ENCODE assay signal across 8 cellular contexts in the genomic region with DNA sequence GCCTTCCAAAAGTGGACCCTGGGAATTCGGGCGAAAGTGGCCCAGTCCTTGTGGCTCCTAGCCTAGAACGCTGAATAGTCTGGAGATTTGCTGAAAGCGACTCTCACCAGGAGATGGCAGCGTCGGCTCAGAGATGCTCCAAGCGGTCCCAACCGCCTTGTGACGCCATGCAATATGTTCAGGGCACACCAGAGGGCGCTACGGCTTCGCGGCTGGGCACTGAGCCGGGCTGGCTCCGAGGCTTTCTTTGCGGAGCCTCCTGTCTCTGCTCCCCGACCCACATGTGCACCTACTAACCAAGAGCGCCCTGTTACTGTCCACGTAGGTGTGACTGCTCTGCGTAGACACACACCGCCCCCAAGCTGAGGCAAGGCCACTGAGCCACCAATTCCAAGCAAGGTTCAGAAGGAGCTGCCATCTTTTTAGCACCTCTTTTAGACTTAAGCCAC. TPM values are rescaled to one million over a fixed set of nuclear protein-coding genes. Genes with fewer than 3 reads are reported as not detected.
DNase-seq lines count a peak whose midpoint lies in the region; ATAC-seq, FAIRE-seq and TF ChIP-seq lines count a peak whose summit lies in the region.

No MANE protein-coding gene starts in this region.

- H2AK5ac ChIP-seq in H1 (ENCODE audit: low read depth, low read length) = no peak overlapping the region

- TF ChIP-seq CTCF in HL-60 (IDR thresholded peaks at IDR 0.05; ENCODE audit: insufficient read depth, low read length) (peak; percentile 98), H1 (IDR thresholded peaks at IDR 0.05; ENCODE audit: control extremely low read depth in 1 of 3, insufficient read depth in 1 of 3, low read depth in 1 of 3, low read length in 3 of 3) (peak; percentile 99 to 100 (median 100))

- no peak overlapping the region for H2BK12ac ChIP-seq in H1 (ENCODE audit: low read depth, low read length)

- CTCF ChIA-PET in H1 (lab: Charles Lee; ENCODE audit: partially characterized antibody) = interaction anchor here (0.6 to 10.3 kb wide), 38 partner anchors 8 to 818 kb away, joined by 3 to 234 read pairs (median 4); a partner anchor contains a TSS

- H3K18ac ChIP-seq in H1 (ENCODE audit: extremely low read depth, low read length) = no peak overlapping the region

- no peak overlapping the region for H2BK5ac ChIP-seq in H1 (ENCODE audit: low read depth, low read length)

- H3K79me1 ChIP-seq in H1 (ENCODE audit: low read depth, low read length) = no peaks in the 10 kb centered on the region

- TF ChIP-seq POLR2A in H1 (IDR thresholded peaks at IDR 0.05; ENCODE audit: control extremely low read depth in 1 of 2, low read depth in 2 of 2, low read length in 2 of 2) = no peak

- peak; percentile 100 for TF ChIP-seq RAD21 in H1 (IDR thresholded peaks at IDR 0.05 in 1 of 2, conservative IDR thresholded peaks at IDR 0.05 in 1 of 2; ENCODE audit: low read depth in 2 of 2, low read length in 2 of 2)

- H3K23ac ChIP-seq in H1 (ENCODE audit: insufficient read length) = no peak overlapping the region

- no peak overlapping the region for H3K56ac ChIP-seq in H1 (replicated peaks; ENCODE audit: insufficient read length, low read depth, low read length)

- H3K79me2 ChIP-seq in H1 (ENCODE audit: control insufficient read depth in 1 of 2, insufficient read depth in 2 of 2, low read length in 2 of 2) = no peaks in the 10 kb centered on the region

- H3K4me1 ChIP-seq in H1 (replicated peaks in 1 of 4; ENCODE audit: control insufficient read depth in 3 of 4, insufficient read depth in 4 of 4, low read length in 3 of 4) = peaks cover 0 to 11% (median 7%) of the 10 kb centered on the region in 4 experiments; a peak in 4 of 7 replicates

- H3K4ac ChIP-seq in H1 (replicated peaks; ENCODE audit: insufficient read length, low read depth, low read length) = no peak overlapping the region

- no peak overlapping the region for H3K14ac ChIP-seq in H1 (ENCODE audit: insufficient read length)

- no peak overlapping the region for H3K4me2 ChIP-seq in H1 (ENCODE audit: insufficient read depth in 1 of 2, low read depth in 2 of 2, low read length in 2 of 2)

- H2BK120ac ChIP-seq in H1 (replicated peaks; ENCODE audit: low read depth, low read length) = no peak overlapping the region

- no peak overlapping the region for H3K4me3 ChIP-seq in HL-60 (replicated peaks; ENCODE audit: insufficient read depth, low read length)
- H3K4me3 ChIP-seq in H1 (ENCODE audit: extremely low read depth in 1 of 4, insufficient read depth in 2 of 4, low read depth in 3 of 4, low read length in 4 of 4) = no peak overlapping the region

- no peak overlapping the region; the same call in none of the 2 replicates for H2AFZ ChIP-seq in H1 (ENCODE audit: low read length)

- FAIRE-seq in H1 (lab: Jason Lieb, UNC) = peak; percentile 80

- H3K9ac ChIP-seq in H1 (replicated peaks in 1 of 4; ENCODE audit: extremely low read depth in 1 of 4, low read depth in 3 of 4, low read length in 3 of 4) = no peak overlapping the region

- peak; percentile 83 for DNase-seq in COR-L47 (lab: John Stamatoyannopoulos, UW)
- peak; percentile 54 to 83 for DNase-seq in HL-60 (ENCODE audit: low read depth in 1 of 2, low spot score in 1 of 2)
- DNase-seq in NK-92 (lab: John Stamatoyannopoulos, UW; ENCODE audit: unreplicated experiment) = peak; percentile 16
- peak; percentile 96 for DNase-seq in activated CD8-positive, alpha-beta memory T cell treated with anti-CD3 and anti-CD28 coated beads for 24 hours
- peak; percentile 79 to 98 for DNase-seq in H1 (ENCODE audit: low read depth in 1 of 2, low spot score in 2 of 2)
- peak; percentile 88 for DNase-seq in middle frontal gyrus (ENCODE audit: extremely low spot score, low spot score)
- DNase-seq in stimulated activated CD8-positive, alpha-beta memory T cell treated with anti-CD3 and anti-CD28 coated beads, Interleukin-4, amount 100 ng/mL, for 1 hour (ENCODE audit: low read depth in 2 of 2, low spot score in 1 of 2) = peak; percentile 70 to 74

- peak; percentile 99 for ATAC-seq in GM21360 (IDR thresholded peaks at IDR 0.05; ENCODE audit: unreplicated experiment)

- peak in 1 of 2 experiments; percentile 44; a peak in 1 of 3 replicates for TF ChIP-seq EP300 in H1 (IDR thresholded peaks at IDR 0.05; ENCODE audit: borderline replicate concordance in 1 of 2, low read depth in 2 of 2, low read length in 2 of 2)

- peak overlapping the region; percentile 81 for H4K91ac ChIP-seq in H1 (replicated peaks; ENCODE audit: insufficient read length, low read length)

- H4K5ac ChIP-seq in H1 (ENCODE audit: insufficient read length, low read depth, low read length) = no peak overlapping the region

- no peak overlapping the region; the same call in 1 of the 2 replicates for H2BK20ac ChIP-seq in H1 (ENCODE audit: low read length)

- no peaks in the 10 kb centered on the region for H3K9me3 ChIP-seq in H1 (ENCODE audit: insufficient read depth in 2 of 2, low read depth in 1 of 2, low read length in 1 of 2)

- H3K23me2 ChIP-seq in H1 (ENCODE audit: low read depth, low read length) = no peaks in the 10 kb centered on the region

- no peak overlapping the region for H4K8ac ChIP-seq in H1 (ENCODE audit: extremely low read depth, insufficient read depth, low read length)

- H3K27ac ChIP-seq in HL-60 (replicated peaks) (no peak overlapping the region), H1 (ENCODE audit: low read depth, low read length) (no peak overlapping the region)

- H2BK15ac ChIP-seq in H1 (ENCODE audit: low read length) = no peak overlapping the region

- H3K27me3 ChIP-seq in HL-60 (ENCODE audit: insufficient read depth, poor library complexity, severe bottlenecking) (peaks cover 14% of the 10 kb centered on the region), H1 (replicated peaks in 1 of 4; ENCODE audit: control insufficient read depth in 3 of 4, extremely low read depth in 1 of 4, insufficient read depth in 3 of 4, low read length in 3 of 4) (no peaks in the 10 kb centered on the region; a peak in 1 of 7 replicates)

- no peaks in the 10 kb centered on the region for H4K20me1 ChIP-seq in H1 (replicated peaks in 1 of 2; ENCODE audit: control insufficient read depth in 1 of 2, insufficient read depth in 2 of 2, low read length in 2 of 2)

- POLR2A ChIA-PET in H1 (lab: Charles Lee; ENCODE audit: partially characterized antibody) = no interaction called here

- 9% methylated on average over 21 of the region's 21 CpGs; no CpG with 5 or more reads in 1 of the 2 experiments for WGBS in H1 (ENCODE audit: extremely low coverage in 1 of 2, insufficient coverage in 1 of 2, insufficient read length in 1 of 2, insufficient replicate concordance in 2 of 2, low coverage in 1 of 2, low lambda C conversion rate in 2 of 2, missing lambda C conversion rate in 1 of 2), 2 experiments

- no peaks in the 10 kb centered on the region for H3K36me3 ChIP-seq in H1 (ENCODE audit: control insufficient read depth in 2 of 4, insufficient read depth in 4 of 4, low read length in 3 of 4)

TF ChIP-seq in H1, 55 proteins besides CTCF, POLR2A, EP300 and RAD21 (continues in another document):
- TF ChIP-seq SIRT6 (IDR thresholded peaks at IDR 0.05; ENCODE audit: low read length) (no peak), PHF8 (conservative IDR thresholded peaks at IDR 0.05; ENCODE audit: low read depth, low read length) (no peak), SAP30 (IDR thresholded peaks at IDR 0.05; ENCODE audit: insufficient read depth, insufficient replicate concordance, low read length) (no peak), ASH2L (IDR thresholded peaks at IDR 0.05; ENCODE audit: low read length) (no peak), BACH1 (IDR thresholded peaks at IDR 0.05; ENCODE audit: low read length) (no peak), NRF1 (IDR thresholded peaks at IDR 0.05; ENCODE audit: low read depth, low read length) (no peak), KDM5A (IDR thresholded peaks at IDR 0.05; ENCODE audit: low read length) (no peak), CBX8 (IDR thresholded peaks at IDR 0.05; ENCODE audit: borderline replicate concordance, low read depth, low read length) (no peak), CREB1 (IDR thresholded peaks at IDR 0.05) (peak; percentile 80), KDM4A (IDR thresholded peaks at IDR 0.05; ENCODE audit: low read depth, low read length, severe bottlenecking) (no peak), BRCA1 (IDR thresholded peaks at IDR 0.05; ENCODE audit: low read depth, low read length) (no peak), SIX5 (IDR thresholded peaks at IDR 0.05; ENCODE audit: low read depth, low read length) (no peak), SP4 (IDR thresholded peaks at IDR 0.05; ENCODE audit: low read length) (no peak)
- TF ChIP-seq, protein P1, sequence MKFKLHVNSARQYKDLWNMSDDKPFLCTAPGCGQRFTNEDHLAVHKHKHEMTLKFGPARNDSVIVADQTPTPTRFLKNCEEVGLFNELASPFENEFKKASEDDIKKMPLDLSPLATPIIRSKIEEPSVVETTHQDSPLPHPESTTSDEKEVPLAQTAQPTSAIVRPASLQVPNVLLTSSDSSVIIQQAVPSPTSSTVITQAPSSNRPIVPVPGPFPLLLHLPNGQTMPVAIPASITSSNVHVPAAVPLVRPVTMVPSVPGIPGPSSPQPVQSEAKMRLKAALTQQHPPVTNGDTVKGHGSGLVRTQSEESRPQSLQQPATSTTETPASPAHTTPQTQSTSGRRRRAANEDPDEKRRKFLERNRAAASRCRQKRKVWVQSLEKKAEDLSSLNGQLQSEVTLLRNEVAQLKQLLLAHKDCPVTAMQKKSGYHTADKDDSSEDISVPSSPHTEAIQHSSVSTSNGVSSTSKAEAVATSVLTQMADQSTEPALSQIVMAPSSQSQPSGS (IDR thresholded peaks at IDR 0.05; ENCODE audit: low read length) = no peak

RNA-seq across cellular contexts. Expression of a gene that starts 36.9 kb away (rescaled TPM):
- total RNA-seq in H1 (2021; fragmentation: NEBNext Ultra II Directional; extraction: Animal tissue kit (Norgen Biotek cat#: 25700)) = 5.8 and 10.0 TPM in 2 replicates
- polyA plus RNA-seq in H1 (2011; rRNA removed) = 2.6 and 6.8 TPM in 2 replicates
- polyA plus RNA-seq in H1 (2011; cell fraction: cytosol; rRNA removed) = 1.5 TPM
- 27.2 TPM for polyA plus RNA-seq in H1 (2011; cell fraction: nucleus; rRNA removed)
- polyA plus RNA-seq in H1 (2012, experiment 1 of 2) = 1.8 to 20.9 TPM (median 2.9 TPM) in 4 replicates
- 0.37 TPM for polyA plus RNA-seq in H1 (2012, experiment 2 of 2)
- 8.9 TPM for polyA plus RNA-seq in H1 (2013, experiment 1 of 2)
- polyA plus RNA-seq in H1 (2013, experiment 2 of 2) = 5.8 TPM
- not detected in 2 replicates for polyA minus RNA-seq in H1 (2011; rRNA and poly(A)+ RNA removed)
- polyA minus RNA-seq in H1 (2011; cell fraction: cytosol; rRNA and poly(A)+ RNA removed) = not detected
- polyA minus RNA-seq in H1 (2011; cell fraction: nucleus; rRNA and poly(A)+ RNA removed) = 2.2 TPM

RNA-seq across cellular contexts. Expression of a gene that starts 45.1 kb away (rescaled TPM):
- total RNA-seq in H1 (2021; fragmentation: NEBNext Ultra II Directional; extraction: Animal tissue kit (Norgen Biotek cat#: 25700)) = 44.2 and 45.9 TPM in 2 replicates
- polyA plus RNA-seq in H1 (2011; rRNA removed) = 20.0 and 42.4 TPM in 2 replicates
- polyA plus RNA-seq in H1 (2011; cell fraction: cytosol; rRNA removed) = 23.9 TPM
- polyA plus RNA-seq in H1 (2011; cell fraction: nucleus; rRNA removed) = 62.1 TPM
- 20.1 to 31.4 TPM (median 27.4 TPM) in 4 replicates for polyA plus RNA-seq in H1 (2012, experiment 1 of 2)
- 13.4 TPM for polyA plus RNA-seq in H1 (2012, experiment 2 of 2)
- 20.7 TPM for polyA plus RNA-seq in H1 (2013, experiment 1 of 2)
- 18.6 TPM for polyA plus RNA-seq in H1 (2013, experiment 2 of 2)
- polyA minus RNA-seq in H1 (2011; rRNA and poly(A)+ RNA removed) = 19.3 and 19.6 TPM in 2 replicates
- polyA minus RNA-seq in H1 (2011; cell fraction: cytosol; rRNA and poly(A)+ RNA removed) = 15.5 TPM
- 23.6 TPM for polyA minus RNA-seq in H1 (2011; cell fraction: nucleus; rRNA and poly(A)+ RNA removed)

Comparison
In these comparisons a context has a peak if more than half of its experiments do, and no peak if none do; other contexts are left out.
1. DNase-seq: peak in every context shown above with its lines; median percentile 96 in activated CD8-positive, alpha-beta memory T cell treated with anti-CD3 and anti-CD28 coated beads for 24 hours; 88 in H1; 88 in middle frontal gyrus; 83 in COR-L47; 72 in stimulated activated CD8-positive, alpha-beta memory T cell treated with anti-CD3 and anti-CD28 coated beads, Interleukin-4, amount 100 ng/mL, for 1 hour; 68 in HL-60; 16 in NK-92.